In the genomic region with DNA sequence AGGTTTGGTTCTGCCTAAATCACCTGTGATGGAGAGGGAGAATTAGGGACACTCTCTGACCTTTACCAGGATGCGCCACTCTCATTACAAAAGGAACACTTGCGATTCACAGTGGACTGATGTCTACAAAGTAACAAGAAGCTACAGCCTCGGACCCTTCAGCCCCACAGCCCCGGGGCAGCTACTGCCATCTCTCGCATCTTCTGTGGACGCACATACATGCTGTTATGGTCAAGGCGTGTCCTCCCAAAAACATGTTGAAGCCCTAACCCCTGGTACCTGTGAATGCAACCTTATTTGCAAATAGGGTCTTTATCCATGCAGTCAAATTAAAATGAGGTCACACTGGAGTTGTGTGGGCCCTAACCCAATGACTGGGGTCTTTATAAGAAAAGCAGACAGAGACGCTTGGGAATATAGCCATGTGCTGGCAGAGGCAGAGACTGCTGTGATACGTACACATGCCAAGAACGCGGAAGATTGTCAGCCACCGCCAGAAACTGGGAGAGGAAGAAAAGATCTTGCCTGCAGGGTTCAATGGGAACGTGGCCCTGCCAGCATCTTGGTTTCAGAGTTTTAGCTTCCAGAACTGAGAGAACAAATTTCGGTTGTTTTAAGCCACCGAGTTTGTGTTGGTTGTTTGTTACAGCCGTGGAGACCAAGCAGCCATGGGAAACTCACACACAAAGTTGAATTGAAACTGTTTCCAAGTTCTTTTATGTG, we compare ENCODE assay signal across 19 cellular contexts. TPM values are rescaled to one million over a fixed set of nuclear protein-coding genes. Genes with fewer than 3 reads are reported as not detected.
DNase-seq lines count a peak whose midpoint lies in the region; ATAC-seq, FAIRE-seq and TF ChIP-seq lines count a peak whose summit lies in the region.
"Had no signal": no experiment of that assay in that cellular context is flagged by ENCODE, and none has a peak within 500 bp of the region (broad histone marks: within the 10 kb centered on the region; RNA-seq: fewer than 3 reads in every experiment).

No MANE protein-coding gene starts in this region.

- no peak overlapping the region for H4K91ac ChIP-seq in IMR-90 (ENCODE audit: insufficient read depth, low read depth, low read length)

- H3K27me3 ChIP-seq in IMR-90 (ENCODE audit: control insufficient read depth, insufficient read depth, low read length) (peaks cover 18% of the 10 kb centered on the region), colonic mucosa (no peaks in the 10 kb centered on the region), small intestine (ENCODE audit: control insufficient read depth in 2 of 2, insufficient read depth in 2 of 2, low read length in 2 of 2) (peaks cover 0 to 2% of the 10 kb centered on the region in 2 donors)
- H3K27me3 ChIP-seq: right atrium auricular region, uterus had no signal

- H3K36me3 ChIP-seq in IMR-90 (ENCODE audit: control insufficient read depth, insufficient read depth, low read length) (no peaks in the 10 kb centered on the region), colonic mucosa (no peaks in the 10 kb centered on the region), small intestine (ENCODE audit: control insufficient read depth in 2 of 2, insufficient read depth in 2 of 2, low read length in 2 of 2) (no peaks in the 10 kb centered on the region)
- H3K36me3 ChIP-seq: right atrium auricular region, uterus had no signal

- H2AFZ ChIP-seq in IMR-90 (replicated peaks; ENCODE audit: low read length, poor library complexity), result peak overlapping the region; percentile 59

- H3K27ac ChIP-seq in IMR-90 (ENCODE audit: insufficient read depth, low read length) (no peak overlapping the region), colonic mucosa (no peak overlapping the region), small intestine (ENCODE audit: low read depth in 1 of 2, low read length in 1 of 2) (no peak overlapping the region)
- H3K27ac ChIP-seq: right atrium auricular region, uterus, VCaP had no signal

- DNase-seq in IMR-90 (peak; percentile 46), colonic mucosa (peak; percentile 51), iris pigment epithelial cell (ENCODE audit: low read depth) (peak; percentile 48), small intestine (peak; percentile 9), left lobe of liver (ENCODE audit: low spot score) (no peak)
- DNase-seq in activated CD4-positive, CD25-positive, alpha-beta regulatory T cell treated with anti-CD3 and anti-CD28 coated beads, Interleukin-2, amount 50 U/mL, for 72 hours, result no peak
- no peak for DNase-seq in activated naive CD4-positive, alpha-beta T cell treated with Interleukin-2 at 50 U/mL for 16 hours
- no peak for DNase-seq in activated T-cell treated with anti-CD3 and anti-CD28 coated beads, Interleukin-2, amount 50 U/mL, for 24 hours
- DNase-seq: activated naive CD4-positive, alpha-beta T cell treated with anti-CD3 and anti-CD28 coated beads, Interleukin-2, amount 50 U/mL, for 16 hours; CD4-positive, alpha-beta memory T cell; EL; KG1; NCI-H146; stimulated activated CD4-positive, alpha-beta T cell treated with anti-CD3 and anti-CD28 coated beads, Interleukin-4, amount 100 ng/mL, for 1 hour; uterus had no signal

- H3K4me3 ChIP-seq in IMR-90 (ENCODE audit: insufficient read depth, low read depth, low read length) (no peak overlapping the region), colonic mucosa (no peak overlapping the region), small intestine (ENCODE audit: low read depth in 1 of 2, low read length in 2 of 2) (no peak overlapping the region)
- H3K4me3 ChIP-seq: right atrium auricular region, uterus had no signal

- in situ Hi-C loops in IMR-90 (cut with MboI; ENCODE audit: low sequenced_read_pairs), result no loop called here

- dilution Hi-C loops in IMR-90 (cut with HindIII; ENCODE audit: low sequenced_read_pairs, unreplicated experiment), result no loop called here

- H3K18ac ChIP-seq in IMR-90 (ENCODE audit: low read depth, low read length), result no peak overlapping the region

- H3K56ac ChIP-seq in IMR-90 (ENCODE audit: extremely low read depth, insufficient read depth, low read length), result no peak overlapping the region

- H2BK20ac ChIP-seq in IMR-90 (ENCODE audit: low read depth, low read length), result no peak overlapping the region

- no TSS peak for BruUV-seq in IMR-90 (replicated peaks; lab: Mats Ljungman, UMichigan)

- H3K4me1 ChIP-seq in IMR-90 (ENCODE audit: control insufficient read depth, insufficient read depth, low read length), result no peaks in the 10 kb centered on the region
- H3K4me1 ChIP-seq in colonic mucosa, result no peaks in the 10 kb centered on the region
- H3K4me1 ChIP-seq in small intestine (ENCODE audit: control insufficient read depth in 2 of 2, insufficient read depth in 1 of 2, low read depth in 1 of 2, low read length in 1 of 2), result peaks cover 0 to 2% of the 10 kb centered on the region in 2 donors
- H3K4me1 ChIP-seq: uterus had no signal

- no peak for TF ChIP-seq POLR2A in IMR-90 (IDR thresholded peaks at IDR 0.05; ENCODE audit: low read depth, low read length)

- no peaks in the 10 kb centered on the region for H4K20me1 ChIP-seq in IMR-90 (ENCODE audit: insufficient read depth, low read length)

- no peak overlapping the region for H2AK5ac ChIP-seq in IMR-90 (ENCODE audit: low read depth, low read length)

- H3K9ac ChIP-seq in IMR-90 (ENCODE audit: low read depth, low read length) (peak overlapping the region; percentile 24; the same call in 1 of the 2 replicates), colonic mucosa (ENCODE audit: low read depth in 2 of 2, low read length in 2 of 2) (no peak overlapping the region)

- peak overlapping the region in 1 of 2 experiments; percentile 60; a peak in 3 of 4 replicates for H4K8ac ChIP-seq in IMR-90 (ENCODE audit: low read depth in 2 of 2, low read length in 2 of 2)

- peak overlapping the region; percentile 26 for H3K4me2 ChIP-seq in IMR-90 (ENCODE audit: low read depth, low read length)

- no peak overlapping the region for H2BK15ac ChIP-seq in IMR-90 (ENCODE audit: low read depth, low read length)

- H3K23ac ChIP-seq in IMR-90 (ENCODE audit: low read depth, low read length), result no peak overlapping the region

- H3K27me3 Mint-ChIP-seq in activated T-cell treated with anti-CD3 and anti-CD28 coated beads, Interleukin-2, amount 50 U/mL, for 24 hours, result peaks cover 24% of the 10 kb centered on the region

- H3K9me3 Mint-ChIP-seq in activated T-cell treated with anti-CD3 and anti-CD28 coated beads, Interleukin-2, amount 50 U/mL, for 24 hours, result peaks cover 1% of the 10 kb centered on the region

- H3K9me1 ChIP-seq in IMR-90 (ENCODE audit: insufficient read depth, low read length), result no peaks in the 10 kb centered on the region

- ATAC-seq in IMR-90 (ENCODE audit: low read depth) (peak; percentile 49), left lobe of liver (no peak)

- H2BK5ac ChIP-seq in IMR-90 (ENCODE audit: low read depth, low read length, poor library complexity, severe bottlenecking), result no peak overlapping the region

- no peak overlapping the region for H3K4ac ChIP-seq in IMR-90 (ENCODE audit: low read depth, low read length)

- FAIRE-seq in small intestine (lab: Jason Lieb, UNC), result no peak
- FAIRE-seq: GM12892, islet of Langerhans had no signal

- no peak overlapping the region for H3K4me3 Mint-ChIP-seq in activated T-cell treated with anti-CD3 and anti-CD28 coated beads, Interleukin-2, amount 50 U/mL, for 24 hours
- H3K4me3 Mint-ChIP-seq: CD4-positive, alpha-beta memory T cell had no signal

- CTCF ChIA-PET in IMR-90 (lab: Yijun Ruan, JAX), result no interaction called here

- H3K14ac ChIP-seq in IMR-90 (replicated peaks; ENCODE audit: low read depth, low read length), result 0 out of 2 replicates have a peak overlapping the region, but pooled peaks have one; percentile 25

- 74% methylated on average over 5 of the region's 16 CpGs; no CpG with 5 or more reads in 1 of the 2 experiments for WGBS in IMR-90 (ENCODE audit: extremely low coverage in 2 of 2, insufficient read length in 1 of 2), 2 experiments
- WGBS in small intestine, 3 donors, result 68 to 81% (median 74%) methylated on average over 16 of the region's 16 CpGs

- TF ChIP-seq RAD21 in IMR-90 (IDR thresholded peaks at IDR 0.05; ENCODE audit: low read length), result no peak

- intact Hi-C loops in IMR-90 (cut with micrococcal nuclease), result no loop called here
- intact Hi-C loops in colonic mucosa (cut with DNase I), result no loop called here

- H4K5ac ChIP-seq in IMR-90 (ENCODE audit: low read depth, low read length), result no peak overlapping the region

- H3K79me1 ChIP-seq in IMR-90 (ENCODE audit: low read depth in 1 of 2, low read length in 2 of 2), result no peaks in the 10 kb centered on the region

- 0 out of 2 replicates have a peak overlapping the region, but pooled peaks have one; percentile 47 for H2BK120ac ChIP-seq in IMR-90 (ENCODE audit: low read depth, low read length)

- no peak overlapping the region for H2AK9ac ChIP-seq in IMR-90 (replicated peaks; ENCODE audit: low read depth, low read length, poor library complexity)

- no peaks in the 10 kb centered on the region for H3K4me1 Mint-ChIP-seq in activated T-cell treated with anti-CD3 and anti-CD28 coated beads, Interleukin-2, amount 50 U/mL, for 24 hours (ENCODE audit: low read depth)

- no peaks in the 10 kb centered on the region for H3K9me3 ChIP-seq in IMR-90 (ENCODE audit: control insufficient read depth, insufficient read depth, low read length)
- H3K9me3 ChIP-seq in colonic mucosa, result no peaks in the 10 kb centered on the region
- no peaks in the 10 kb centered on the region for H3K9me3 ChIP-seq in small intestine (ENCODE audit: control insufficient read depth, low read depth)
- H3K9me3 ChIP-seq: right atrium auricular region, uterus had no signal

- POLR2A ChIA-PET in IMR-90 (lab: Charles Lee; ENCODE audit: unreplicated experiment), result no interaction called here

- no peak overlapping the region for H3K27ac Mint-ChIP-seq in activated T-cell treated with anti-CD3 and anti-CD28 coated beads, Interleukin-2, amount 50 U/mL, for 24 hours
- H3K27ac Mint-ChIP-seq: CD4-positive, alpha-beta memory T cell had no signal

- no peaks in the 10 kb centered on the region for H3K36me3 Mint-ChIP-seq in activated T-cell treated with anti-CD3 and anti-CD28 coated beads, Interleukin-2, amount 50 U/mL, for 24 hours (ENCODE audit: low read depth)
- H3K36me3 Mint-ChIP-seq: CD4-positive, alpha-beta memory T cell had no signal

- TF ChIP-seq CTCF in IMR-90 (conservative IDR thresholded peaks at IDR 0.05; ENCODE audit: low read depth, low read length), result no peak
- no peak for TF ChIP-seq CTCF in colonic mucosa (IDR thresholded peaks at IDR 0.05)

RNA-seq across cellular contexts. Expression of a gene that starts 23.0 kb away (rescaled TPM):
- total RNA-seq in IMR-90 (2012; rRNA removed), result not detected in 2 replicates
- polyA plus RNA-seq in IMR-90 (2012; rRNA removed), result not detected in 2 replicates
- 0.07 TPM in 1 of 2 replicates, not detected in the other for polyA plus RNA-seq in IMR-90 (2012; cell fraction: cytosol; rRNA removed)
- not detected in 2 replicates for polyA plus RNA-seq in IMR-90 (2012; cell fraction: nucleus; rRNA removed; ENCODE audit: low replicate concordance)
- 100 to 1,000 TPM; 126 to 220 TPM for total RNA-seq in colonic mucosa
- 10 to 100 TPM in 1 of 3 donors, 1 to 10 TPM in 2; 4.0 to 45.7 (median 5.1) TPM for polyA plus RNA-seq in small intestine
- 0.18 TPM for total RNA-seq in left lobe of liver
- total RNA-seq: CD4-positive, alpha-beta memory T cell; right atrium auricular region had no signal
- polyA plus RNA-seq: CD4-positive, alpha-beta memory T cell had no signal

Comparison
In these comparisons a context has a peak if more than half of its experiments do, and no peak if none do; other contexts are left out.
1. DNase-seq: peak in IMR-90 (single experiment), colonic mucosa (single experiment), iris pigment epithelial cell (single experiment) and small intestine (single experiment); none in left lobe of liver (single experiment), activated CD4-positive, CD25-positive, alpha-beta regulatory T cell treated with anti-CD3 and anti-CD28 coated beads, Interleukin-2, amount 50 U/mL, for 72 hours (single experiment), activated naive CD4-positive, alpha-beta T cell treated with Interleukin-2 at 50 U/mL for 16 hours (single experiment) and activated T-cell treated with anti-CD3 and anti-CD28 coated beads, Interleukin-2, amount 50 U/mL, for 24 hours (single experiment).
2. RNA of a gene that starts 23.0 kb away (total RNA-seq): 126 to 220 TPM in colonic mucosa; 0.18 TPM in left lobe of liver (single experiment) and not detected in IMR-90; every median in the first group is over 100 times any median in the second.